ENCODE assay signal across 20 cellular contexts in the genomic region with DNA sequence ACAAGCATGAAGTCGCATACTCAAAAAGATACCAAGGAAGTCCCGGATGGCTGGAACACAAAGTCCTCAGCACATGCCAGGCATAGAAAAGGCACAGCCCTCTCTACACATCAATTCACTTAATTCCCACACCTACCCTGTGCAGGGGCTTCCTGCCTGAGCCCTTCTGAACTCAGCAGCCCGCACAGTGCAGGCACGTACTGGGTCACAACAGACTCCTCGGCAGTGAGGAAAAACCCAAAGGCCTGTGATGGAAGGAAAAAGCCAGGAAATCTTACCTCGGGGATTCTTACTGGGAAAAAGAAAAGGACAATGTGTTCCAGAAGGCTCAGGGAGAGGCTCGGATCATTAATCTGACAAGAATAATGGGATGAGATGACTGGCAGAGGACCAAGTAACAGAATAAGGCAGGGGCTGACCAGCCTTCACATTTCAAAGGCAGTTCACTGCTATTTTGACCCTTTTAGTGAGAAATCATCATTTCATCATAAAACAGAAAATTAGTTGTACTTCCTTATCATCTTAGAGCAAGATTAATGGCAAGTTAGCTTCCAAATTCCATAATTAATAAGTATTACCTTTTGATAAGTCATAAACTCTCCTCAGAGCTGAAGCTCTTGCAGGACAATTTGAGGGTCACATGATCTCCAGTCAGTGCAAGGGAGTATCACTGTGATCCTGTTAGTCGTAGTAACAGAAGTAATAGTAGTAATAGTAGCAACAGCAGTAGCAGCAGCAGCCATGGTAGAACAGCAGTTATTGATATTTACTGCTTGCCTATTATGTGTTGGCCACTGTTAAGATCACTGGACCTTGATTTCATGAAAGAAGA.
"Had no signal": no experiment of that assay in that cellular context is flagged by ENCODE, and none has a peak within 500 bp of the region (broad histone marks: within the 10 kb centered on the region; RNA-seq: fewer than 3 reads in every experiment).

No MANE protein-coding gene starts in this region.

- H3K27me3 ChIP-seq: cardiac muscle cell, neural progenitor cell, right atrium auricular region, tibial nerve had no signal

- H3K9ac ChIP-seq: neural progenitor cell had no signal

- H3K9me3 ChIP-seq: right atrium auricular region, tibial nerve had no signal

- ATAC-seq: esophagus mucosa had no signal

- H3K27ac ChIP-seq: cardiac muscle cell, neural progenitor cell, right atrium auricular region had no signal

- H3K4me3 ChIP-seq: cardiac muscle cell, neural progenitor cell, right atrium auricular region, tibial nerve had no signal

- FAIRE-seq: endothelial cell of umbilical vein, frontal cortex had no signal

- H3K4me2 ChIP-seq: neural progenitor cell had no signal

- DNase-seq: activated CD4-positive, alpha-beta T cell treated with anti-CD3 and anti-CD28 coated beads for 4 hours; activated CD4-positive, alpha-beta T cell treated with anti-CD3 and anti-CD28 coated beads, Interleukin-2, amount 50 U/mL, for 48 hours; activated CD4-positive, CD25-positive, alpha-beta regulatory T cell; activated CD8-positive, alpha-beta memory T cell treated with anti-CD3 and anti-CD28 coated beads, Interleukin-2, amount 50 U/mL, for 48 hours; activated effector memory CD4-positive, alpha-beta T cell treated with Interleukin-2 at 50 U/mL for 16 hours; activated naive CD8-positive, alpha-beta T cell treated with anti-CD3 and anti-CD28 coated beads, Interleukin-2, amount 10 ng/mL, durations not matched to agents 7 days and 5 days; activated T-cell treated with anti-CD3 and anti-CD28 coated beads, Interleukin-2, amount 50 U/mL, for 48 hours; effector memory CD4-positive, alpha-beta T cell; hypothalamus; stimulated activated CD4-positive, alpha-beta T cell treated with anti-CD3 and anti-CD28 coated beads, Interleukin-12 subunit alpha, Interleukin-12 subunit beta, amount 100 ng/mL, for 4 hours; stimulated activated CD4-positive, alpha-beta T cell treated with anti-CD3 and anti-CD28 coated beads, Interleukin-4, amount 100 ng/mL, for 4 hours; substantia nigra; T-helper 9 cell had no signal
